Comparison of ENCODE assay signal across 8 cellular contexts in genomic region chr2:145827235-145827634, GRCh38.
"Had no signal": no experiment of that assay in that cellular context is flagged by ENCODE, and none has a peak within 500 bp of the region (broad histone marks: within the 10 kb centered on the region; RNA-seq: fewer than 3 reads in every experiment).

No MANE protein-coding gene starts in this region.

- ATAC-seq: HCT116 had no signal

- DNase-seq: GM23248, GOT3, H7, KBM-7 had no signal

- H3K9me3 ChIP-seq: HAP-1 had no signal

- H2AFZ ChIP-seq: GM23248 had no signal

- H3K27ac Mint-ChIP-seq: IgD-negative memory B cell had no signal

- H3K27me3 Mint-ChIP-seq: IgD-negative memory B cell had no signal

- H3K27ac ChIP-seq: GM23248, KMS-11 had no signal

- H3K4me2 ChIP-seq: KMS-11 had no signal

- H3K4me3 Mint-ChIP-seq: IgD-negative memory B cell had no signal

- H3K9ac ChIP-seq: GM23248, KMS-11 had no signal

- H3K9me3 Mint-ChIP-seq: IgD-negative memory B cell had no signal

- H3K36me3 ChIP-seq: HAP-1 had no signal

- H3K4me3 ChIP-seq: GM23248, HAP-1 had no signal
